ENCODE assay signal across 1 cellular context in genomic region chr16:83619381-83620150, GRCh38.
TF ChIP-seq lines count a peak whose summit lies in the region.

No MANE protein-coding gene starts in this region.

TF ChIP-seq in GM23338, 12 proteins besides CTCF, POLR2A, EP300 and RAD21 (continued from another document):
- no peak for TF ChIP-seq ZNF462 (CRISPR knock-in tag; IDR thresholded peaks at IDR 0.05)
- no peak for TF ChIP-seq NANOG (IDR thresholded peaks at IDR 0.05; ENCODE audit: borderline replicate concordance)
- TF ChIP-seq POLR2AphosphoS5 (IDR thresholded peaks at IDR 0.05; ENCODE audit: low read depth): no peak
- no peak for TF ChIP-seq EZH2phosphoT487 (IDR thresholded peaks at IDR 0.05; ENCODE audit: unreplicated experiment)
